Comparison of ENCODE assay signal across 9 cellular contexts in genomic region chr2:102737435-102737834, GRCh38. TPM values are rescaled to one million over a fixed set of nuclear protein-coding genes. Genes with fewer than 3 reads are reported as not detected.
DNase-seq lines count a peak whose midpoint lies in the region; ATAC-seq, FAIRE-seq and TF ChIP-seq lines count a peak whose summit lies in the region.
"Had no signal": no experiment of that assay in that cellular context is flagged by ENCODE, and none has a peak within 500 bp of the region (broad histone marks: within the 10 kb centered on the region; RNA-seq: fewer than 3 reads in every experiment).

No MANE protein-coding gene starts in this region.

- peak overlapping the region; percentile 97 for H3K4me3 Mint-ChIP-seq in activated B cell treated with CpG ODN at 0.5 μM for 24 hours

- H3K9me3 ChIP-seq in mucosa of rectum (ENCODE audit: control insufficient read depth in 2 of 2, low read length in 2 of 2), result no peaks in the 10 kb centered on the region

- H3K4me1 ChIP-seq in mucosa of rectum (ENCODE audit: control insufficient read depth in 2 of 2, insufficient read depth in 2 of 2, low read length in 2 of 2), result peaks cover 13 to 20% of the 10 kb centered on the region in 2 donors

- CTCF ChIA-PET in activated B cell treated with CpG ODN at 0.5 μM for 24 hours (lab: Charles Lee), result interaction anchor here (1.0 to 2.9 kb wide), 3 partner anchors 14 to 18 kb away, joined by 3 to 18 read pairs (median 3); no protein-coding TSS in a partner anchor

- peaks cover 2% of the 10 kb centered on the region for H3K9me3 Mint-ChIP-seq in activated B cell treated with CpG ODN at 0.5 μM for 24 hours

- H3K4me3 ChIP-seq in mucosa of rectum (ENCODE audit: low read length in 2 of 2), result peak overlapping the region; percentile 96 to 98

- H3K27ac ChIP-seq in mucosa of rectum (ENCODE audit: low read depth in 2 of 2, low read length in 2 of 2), result no peak overlapping the region

- POLR2A ChIA-PET in activated B cell treated with CpG ODN at 0.5 μM for 24 hours (lab: Charles Lee), result interaction anchor here (1.5 kb wide), 1 partner anchor 16 kb away, joined by 5 read pairs; no protein-coding TSS in a partner anchor

- no peaks in the 10 kb centered on the region for H3K27me3 Mint-ChIP-seq in activated B cell treated with CpG ODN at 0.5 μM for 24 hours

- no peaks in the 10 kb centered on the region for H3K27me3 ChIP-seq in mucosa of rectum (ENCODE audit: control insufficient read depth in 2 of 2, insufficient read depth in 2 of 2, low read length in 2 of 2)

- intact Hi-C loops in activated B cell treated with CpG ODN at 0.5 μM for 24 hours (cut with micrococcal nuclease), result no loop called here

- peaks cover 0 to 2% of the 10 kb centered on the region in 2 donors for H3K36me3 ChIP-seq in mucosa of rectum (ENCODE audit: control insufficient read depth in 2 of 2, insufficient read depth in 2 of 2, low read length in 2 of 2)

- H3K4me1 Mint-ChIP-seq in activated B cell treated with CpG ODN at 0.5 μM for 24 hours, result peaks cover 35% of the 10 kb centered on the region

- H3K36me3 Mint-ChIP-seq in activated B cell treated with CpG ODN at 0.5 μM for 24 hours (ENCODE audit: low read depth), result peaks cover 4% of the 10 kb centered on the region

- H3K9ac ChIP-seq in mucosa of rectum (ENCODE audit: low read depth in 1 of 2, low read length in 2 of 2), result no peak overlapping the region

- no peak for FAIRE-seq in GM19239 (lab: Jason Lieb, UNC)
- FAIRE-seq: A204.1 had no signal

- no peak for TF ChIP-seq CTCF in activated B cell treated with CpG ODN at 0.5 μM for 24 hours (IDR thresholded peaks at IDR 0.05)

- DNase-seq in DMS53 (lab: John Stamatoyannopoulos, UW) (peak; percentile 35), DMS53 treated with DMSO at 0.1 percent for 48 hours (lab: John Stamatoyannopoulos, UW; ENCODE audit: unreplicated experiment) (no peak), activated B cell treated with CpG ODN at 0.5 μM for 24 hours (no peak), GM19239 (ENCODE audit: insufficient read length, low spot score) (no peak), C1 segment of cervical spinal cord (lab: John Stamatoyannopoulos, UW) (no peak)

- ATAC-seq in HG02938 (IDR thresholded peaks at IDR 0.05; ENCODE audit: unreplicated experiment) (peak; percentile 68), activated B cell treated with CpG ODN at 0.5 μM for 24 hours (ENCODE audit: low read depth) (no peak), HG03439 (IDR thresholded peaks at IDR 0.05; ENCODE audit: unreplicated experiment) (no peak)

- peak overlapping the region; percentile 85 for H3K27ac Mint-ChIP-seq in activated B cell treated with CpG ODN at 0.5 μM for 24 hours

RNA-seq across cellular contexts. Expression of gene TMEM182, which starts 24.4 kb away (rescaled TPM):
- total RNA-seq in activated B cell treated with CpG ODN at 0.5 μM for 24 hours, result 3.1 and 3.9 TPM in 2 replicates
